Comparison of ENCODE assay signal across 11 cellular contexts in the genomic region with DNA sequence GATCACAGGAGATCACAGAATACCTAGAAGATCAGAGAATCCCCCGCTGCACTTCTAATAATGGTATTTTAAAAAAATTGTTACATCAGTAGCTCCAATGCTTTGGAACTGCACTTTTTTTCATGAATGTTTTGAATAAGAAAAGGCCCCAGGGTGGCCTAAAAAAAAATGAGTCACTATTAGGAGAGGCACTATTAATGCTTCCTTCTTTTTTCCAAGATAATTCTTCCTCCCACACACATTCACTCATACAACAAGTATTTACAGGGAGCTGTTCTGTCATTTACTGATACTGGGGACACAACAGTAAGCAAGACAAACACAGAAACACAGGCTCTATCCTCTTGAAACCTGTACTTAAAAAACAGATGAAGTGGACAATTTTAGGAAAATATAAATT. TPM values are rescaled to one million over a fixed set of nuclear protein-coding genes. Genes with fewer than 3 reads are reported as not detected.
DNase-seq lines count a peak whose midpoint lies in the region; ATAC-seq and TF ChIP-seq lines count a peak whose summit lies in the region.
"Had no signal": no experiment of that assay in that cellular context is flagged by ENCODE, and none has a peak within 500 bp of the region (broad histone marks: within the 10 kb centered on the region; RNA-seq: fewer than 3 reads in every experiment).

No MANE protein-coding gene starts in this region.

- H3K4me3 ChIP-seq in OCI-LY7 (ENCODE audit: low read depth, low read length, poor library complexity, severe bottlenecking), result no peak overlapping the region

- intact Hi-C loops in OCI-LY7 (cut with micrococcal nuclease; ENCODE audit: unreplicated experiment), result loop anchor here (1.0 to 5.0 kb wide), 3 partner anchors 76 to 187 kb away; no protein-coding TSS in a partner anchor
- intact Hi-C loops in CD4-positive, alpha-beta T cell (cut with DNase I, micrococcal nuclease), result loop anchor here (1.0 to 5.0 kb wide), 4 partner anchors 76 to 296 kb away; a partner anchor contains a TSS

- peaks cover 6% of the 10 kb centered on the region for H3K4me1 ChIP-seq in OCI-LY7 (ENCODE audit: insufficient read depth, low read length, poor library complexity, severe bottlenecking)

- H3K4me1 Mint-ChIP-seq in CD4-positive, alpha-beta T cell (ENCODE audit: low read depth), result peaks cover 15% of the 10 kb centered on the region

- POLR2A ChIA-PET in OCI-LY7 (lab: Charles Lee), result interaction anchor here (0.9 to 1.6 kb wide), 2 partner anchors 71 to 76 kb away, joined by 3 to 9 read pairs; no protein-coding TSS in a partner anchor
- POLR2A ChIA-PET in CD4-positive, alpha-beta T cell (lab: Charles Lee), result interaction anchor here (1.5 to 2.7 kb wide), 3 partner anchors 76 to 297 kb away, joined by 4 to 14 read pairs (median 6); no protein-coding TSS in a partner anchor

- no peaks in the 10 kb centered on the region for H3K27me3 ChIP-seq in CD4-positive, alpha-beta T cell (ENCODE audit: control insufficient read depth, insufficient read depth, low read length)

- H3K79me2 ChIP-seq in OCI-LY7 (ENCODE audit: insufficient read depth, low read depth, low read length), result no peaks in the 10 kb centered on the region

- H4K20me1 ChIP-seq in OCI-LY7 (ENCODE audit: insufficient read depth, low read length), result no peaks in the 10 kb centered on the region

- no peak for TF ChIP-seq CTCF in OCI-LY7 (conservative IDR thresholded peaks at IDR 0.05; ENCODE audit: low read length)
- TF ChIP-seq CTCF in CD4-positive, alpha-beta T cell (IDR thresholded peaks at IDR 0.05), result no peak

- H3K9me3 ChIP-seq in OCI-LY7 (ENCODE audit: low read length), result no peaks in the 10 kb centered on the region
- H3K9me3 ChIP-seq in CD4-positive, alpha-beta T cell (ENCODE audit: control insufficient read depth, low read length), result no peaks in the 10 kb centered on the region
- H3K9me3 ChIP-seq: psoas muscle had no signal

- no peaks in the 10 kb centered on the region for H3K36me3 ChIP-seq in OCI-LY7 (ENCODE audit: insufficient read depth, low read length)

- H3K4me3 Mint-ChIP-seq in CD4-positive, alpha-beta T cell, result no peak overlapping the region
- H3K4me3 Mint-ChIP-seq: stimulated activated naive CD8-positive, alpha-beta T cell treated with anti-CD3 and anti-CD28 coated beads, Interleukin-15, Interleukin-2, amounts not matched to agents 100 ng/mL and 50 ng/mL, for 24 hours had no signal

- H3K36me3 Mint-ChIP-seq in CD4-positive, alpha-beta T cell (ENCODE audit: low read depth), result no peaks in the 10 kb centered on the region
- H3K36me3 Mint-ChIP-seq: mesothelial cell of epicardium had no signal

- DNase-seq in COLO829 (ENCODE audit: low spot score), result peak; percentile 90
- no peak for DNase-seq in OCI-LY7 (ENCODE audit: low spot score)
- peak; percentile 28 for DNase-seq in non-pigmented ciliary epithelial cell (ENCODE audit: low read depth)
- no peak for DNase-seq in CD4-positive, alpha-beta T cell
- no peak for DNase-seq in DMS53 treated with DMSO at 0.1 percent for 48 hours (lab: John Stamatoyannopoulos, UW; ENCODE audit: unreplicated experiment)
- no peak for DNase-seq in activated CD4-positive, alpha-beta T cell treated with anti-CD3 and anti-CD28 coated beads, Interleukin-2, amount 50 U/mL, for 48 hours

- H2AFZ ChIP-seq in OCI-LY7 (ENCODE audit: low read length), result peak overlapping the region; percentile 68; the same call in 1 of the 2 replicates

- H3K27ac Mint-ChIP-seq in CD4-positive, alpha-beta T cell, result no peak overlapping the region
- H3K27ac Mint-ChIP-seq: mesothelial cell of epicardium; stimulated activated naive CD8-positive, alpha-beta T cell treated with anti-CD3 and anti-CD28 coated beads, Interleukin-15, Interleukin-2, amounts not matched to agents 100 ng/mL and 50 ng/mL, for 24 hours had no signal

- no peaks in the 10 kb centered on the region for H3K9me2 ChIP-seq in OCI-LY7 (ENCODE audit: insufficient read depth, low read length)

- no peak overlapping the region for H3K27ac ChIP-seq in OCI-LY7 (ENCODE audit: low read depth, low read length, poor library complexity, severe bottlenecking)
- no peak overlapping the region for H3K27ac ChIP-seq in CD4-positive, alpha-beta T cell (ENCODE audit: low read depth, low read length)
- H3K27ac ChIP-seq: psoas muscle had no signal

- CTCF ChIA-PET in OCI-LY7 (lab: Charles Lee; ENCODE audit: unreplicated experiment), result interaction anchor here (1.2 to 1.4 kb wide), 2 partner anchors 76 to 187 kb away, joined by 3 to 5 read pairs; no protein-coding TSS in a partner anchor
- CTCF ChIA-PET in CD4-positive, alpha-beta T cell (lab: Charles Lee), result interaction anchor here (5.1 to 5.7 kb wide), 2 partner anchors 77 to 187 kb away, joined by 34 to 59 read pairs; no protein-coding TSS in a partner anchor

- no peaks in the 10 kb centered on the region for H3K27me3 Mint-ChIP-seq in CD4-positive, alpha-beta T cell
- H3K27me3 Mint-ChIP-seq: stimulated activated naive CD8-positive, alpha-beta T cell treated with anti-CD3 and anti-CD28 coated beads, Interleukin-15, Interleukin-2, amounts not matched to agents 100 ng/mL and 50 ng/mL, for 24 hours had no signal

- H3K4me2 ChIP-seq in OCI-LY7 (ENCODE audit: low read length), result no peak overlapping the region

- ATAC-seq in esophagus mucosa, result peak; percentile 52
- no peak for ATAC-seq in CD4-positive, alpha-beta T cell (ENCODE audit: poor library complexity)
- no peak for ATAC-seq in GM18502 (IDR thresholded peaks at IDR 0.05; ENCODE audit: poor library complexity, unreplicated experiment)

- no TSS peak for BruUV-seq in OCI-LY7 (replicated peaks; lab: Mats Ljungman, UMichigan)

- no peaks in the 10 kb centered on the region for H3K9me3 Mint-ChIP-seq in CD4-positive, alpha-beta T cell
- H3K9me3 Mint-ChIP-seq: mesothelial cell of epicardium; stimulated activated naive CD8-positive, alpha-beta T cell treated with anti-CD3 and anti-CD28 coated beads, Interleukin-15, Interleukin-2, amounts not matched to agents 100 ng/mL and 50 ng/mL, for 24 hours had no signal

RNA-seq across cellular contexts. Expression of a gene that starts 0.7 kb away (rescaled TPM):
- not detected in 2 replicates for total RNA-seq in OCI-LY7 (2014; rRNA removed; shearing (Covaris generic))
- total RNA-seq in OCI-LY7 (2022) (not detected in 2 replicates), esophagus mucosa (not detected)
- total RNA-seq in CD4-positive, alpha-beta T cell, result not detected
- total RNA-seq: mesothelial cell of epicardium, psoas muscle had no signal

RNA-seq across cellular contexts. Expression of a gene that starts 6.3 kb away (rescaled TPM):
- total RNA-seq in OCI-LY7 (2014; rRNA removed; shearing (Covaris generic)), result 6.8 and 9.6 TPM in 2 replicates
- total RNA-seq in OCI-LY7 (2022), result 9.8 TPM in 2 replicates
- total RNA-seq in esophagus mucosa, result 5.6 TPM
- 1 to 10 TPM; 2.3 to 2.8 TPM for total RNA-seq in CD4-positive, alpha-beta T cell

RNA-seq across cellular contexts. Expression of a gene that starts 48.4 kb away (rescaled TPM):
- total RNA-seq in OCI-LY7 (2014; rRNA removed; shearing (Covaris generic)), result 121 and 129 TPM in 2 replicates
- total RNA-seq in OCI-LY7 (2022) (202 and 210 TPM in 2 replicates), esophagus mucosa (270 TPM)
- 100 to 1,000 TPM; 142 to 146 TPM for total RNA-seq in CD4-positive, alpha-beta T cell

Comparison
In these comparisons a context has a peak if more than half of its experiments do, and no peak if none do; other contexts are left out.
1. DNase-seq: peak in COLO829 (single experiment) and non-pigmented ciliary epithelial cell (single experiment); none in OCI-LY7 (single experiment), CD4-positive, alpha-beta T cell (0 of 10), DMS53 treated with DMSO at 0.1 percent for 48 hours (single experiment) and activated CD4-positive, alpha-beta T cell treated with anti-CD3 and anti-CD28 coated beads, Interleukin-2, amount 50 U/mL, for 48 hours (0 of 2).